In genomic region chr16:20741555-20742285, GRCh38 we compare ENCODE assay signal across 9 cellular contexts. TPM values are rescaled to one million over a fixed set of nuclear protein-coding genes. Genes with fewer than 3 reads are reported as not detected.
DNase-seq lines count a peak whose midpoint lies in the region; ATAC-seq, FAIRE-seq and TF ChIP-seq lines count a peak whose summit lies in the region.
"Had no signal": no experiment of that assay in that cellular context is flagged by ENCODE, and none has a peak within 500 bp of the region (broad histone marks: within the 10 kb centered on the region; RNA-seq: fewer than 3 reads in every experiment).

THUMPD1 (minus strand) TSS chr16:20741818; CDS start chr16:20741739, 79 bp downstream.

- TF ChIP-seq CTCF in BJ (IDR thresholded peaks at IDR 0.05; ENCODE audit: insufficient read depth, low read depth, low read length), result peak; percentile 37
- peak; percentile 35 for TF ChIP-seq CTCF in choroid plexus epithelial cell (conservative IDR thresholded peaks at IDR 0.05; ENCODE audit: low read depth, low read length)

- peak within 1 kb of the TSS; percentile 94 for H3K27ac ChIP-seq in layer of hippocampus (ENCODE audit: low read depth, low read length)

- DNase-seq in BJ (ENCODE audit: low read depth) (peak; percentile 68), GM19239 (ENCODE audit: insufficient read length, low spot score) (peak; percentile 89), NCI-H524 (lab: John Stamatoyannopoulos, UW) (peak; percentile 90 to 94), choroid plexus epithelial cell (ENCODE audit: low read depth) (peak; percentile 97)
- peak; percentile 95 to 98 for DNase-seq in activated CD4-positive, alpha-beta T cell treated with anti-CD3 and anti-CD28 coated beads for 4 hours
- DNase-seq in stimulated activated CD4-positive, alpha-beta T cell treated with anti-CD3 and anti-CD28 coated beads, Interleukin-1b, Interleukin-23, amount 100 ng/mL, for 24 hours (ENCODE audit: low read depth in 4 of 4, low spot score in 1 of 4), result peak; percentile 97 to 99 (median 98)

- H3K36me3 ChIP-seq in BJ (ENCODE audit: control insufficient read depth, insufficient read depth, low read length), result peaks cover 5% of the 10 kb centered on the region

- CTCF ChIA-PET in BJ (lab: Yijun Ruan, JAX), result no interaction called here

- H3K4me3 ChIP-seq in BJ (ENCODE audit: low read depth, low read length) (peak within 1 kb of the TSS; percentile 100), choroid plexus epithelial cell (ENCODE audit: low read depth, low read length) (peak within 1 kb of the TSS; percentile 100)

- ATAC-seq in HG03442 (IDR thresholded peaks at IDR 0.05; ENCODE audit: unreplicated experiment), result peak; percentile 90

- H3K27me3 ChIP-seq in BJ (ENCODE audit: control insufficient read depth, insufficient read depth, low read length), result no peaks in the 10 kb centered on the region
- H3K27me3 ChIP-seq in layer of hippocampus (ENCODE audit: control insufficient read depth, insufficient read depth, low read length), result no peaks in the 10 kb centered on the region

- FAIRE-seq in GM19239 (lab: Jason Lieb, UNC), result peak; percentile 84
- FAIRE-seq: islet of Langerhans had no signal

- POLR2A ChIA-PET in BJ (lab: Charles Lee), result interaction anchor here (0.6 kb wide), 1 partner anchor 559 kb away, joined by 25 read pairs; no protein-coding TSS in a partner anchor

RNA-seq across cellular contexts. Expression of gene THUMPD1, which starts in this region (rescaled TPM):
- 12.5 and 17.4 TPM in 2 replicates for polyA plus RNA-seq in BJ (2011; rRNA removed)
- 14.7 and 16.6 TPM in 2 replicates for polyA minus RNA-seq in BJ (2011; rRNA and poly(A)+ RNA removed)

Comparison
In these comparisons a context has a peak if more than half of its experiments do, and no peak if none do; other contexts are left out.
1. Peak in every context shown above with its lines: DNase-seq, ATAC-seq, H3K4me3 ChIP-seq and H3K27ac ChIP-seq.